ENCODE assay signal across 8 cellular contexts in genomic region chr14:31205681-31206535, GRCh38. TPM values are rescaled to one million over a fixed set of nuclear protein-coding genes. Genes with fewer than 3 reads are reported as not detected.
A peak's percentile ranks its signal among the peaks of the same experiment; 100 is the strongest.
DNase-seq lines count a peak whose midpoint lies in the region; ATAC-seq, FAIRE-seq and TF ChIP-seq lines count a peak whose summit lies in the region.

No MANE protein-coding gene starts in this region.

- DNase-seq in ACHN (peak; percentile 26), GM12864 (ENCODE audit: low read depth) (no peak), Panc1 (ENCODE audit: low read depth, low spot score) (no peak), dorsolateral prefrontal cortex (no peak), GM12892 (ENCODE audit: insufficient read length) (no peak), sciatic nerve (ENCODE audit: low spot score) (no peak)

- in situ Hi-C loops in ACHN (cut with HindIII; ENCODE audit: low pct_ligation_motif_present, low pct_unique_long_range_greater_than_20kb, low sequenced_read_pairs) (no loop called here), Panc1 (cut with HindIII; ENCODE audit: low pct_unique_long_range_greater_than_20kb, low sequenced_read_pairs) (no loop called here)

- H3K27ac ChIP-seq in Panc1 (ENCODE audit: low read length) (peak overlapping the region; percentile 80), dorsolateral prefrontal cortex (peak overlapping the region in 46 of 59 donors; percentile 92 to 100 (median 99)), muscle layer of colon (ENCODE audit: low read depth, low read length) (peak overlapping the region; percentile 98)

- TF ChIP-seq POLR2A in GM12892 (IDR thresholded peaks at IDR 0.05; ENCODE audit: low read depth, low read length), result no peak

- TF ChIP-seq CTCF in GM12864 (IDR thresholded peaks at IDR 0.05; ENCODE audit: low read depth, low read length, missing control alignments) (no peak), Panc1 (IDR thresholded peaks at IDR 0.05) (no peak), dorsolateral prefrontal cortex (IDR thresholded peaks at IDR 0.05 in 54 of 56, conservative IDR thresholded peaks at IDR 0.05 in 2 of 56; ENCODE audit: low read depth in 1 of 56, partially characterized antibody in 56 of 56) (no peak)

- BruUV-seq in Panc1 (replicated peaks; lab: Mats Ljungman, UMichigan), result TSS peak; percentile 82

- H3K4me3 ChIP-seq in GM12864 (ENCODE audit: low read depth, low read length), result peak overlapping the region; percentile 79
- H3K4me3 ChIP-seq in Panc1 (ENCODE audit: low read depth in 2 of 2, low read length in 2 of 2), result peak overlapping the region; percentile 67 to 75
- peak overlapping the region; percentile 50 to 98 (median 90) for H3K4me3 ChIP-seq in dorsolateral prefrontal cortex
- H3K4me3 ChIP-seq in muscle layer of colon (ENCODE audit: low read depth in 1 of 2, low read length in 2 of 2), result peak overlapping the region; percentile 73 to 90

- no peak for FAIRE-seq in GM12892 (lab: Jason Lieb, UNC)

- intact Hi-C loops in Panc1 (cut with micrococcal nuclease; ENCODE audit: unreplicated experiment) (loop anchor here (10.0 kb wide), 1 partner anchor 149 kb away; no protein-coding TSS in a partner anchor), dorsolateral prefrontal cortex (cut with DNase I) (loop anchor here (2.0 to 10.0 kb wide), 4 partner anchors 149 to 251 kb away; partner anchors contain the start of genes DTD2 (in 1 of the 2), HEATR5A (in 1 of the 2) and STRN3 (in 1 of the 2)), sciatic nerve (cut with DNase I) (no loop called here)

- H3K27me3 ChIP-seq in Panc1 (ENCODE audit: control insufficient read depth, insufficient read depth, low read length) (no peaks in the 10 kb centered on the region), dorsolateral prefrontal cortex (no peaks in the 10 kb centered on the region), muscle layer of colon (ENCODE audit: control insufficient read depth in 1 of 2, insufficient read depth in 2 of 2, low read length in 2 of 2) (no peaks in the 10 kb centered on the region)

- H3K9me3 ChIP-seq in Panc1 (ENCODE audit: control insufficient read depth, insufficient read depth, low read depth, low read length) (no peaks in the 10 kb centered on the region), muscle layer of colon (ENCODE audit: low read length) (no peaks in the 10 kb centered on the region)

- H3K36me3 ChIP-seq in Panc1 (ENCODE audit: control insufficient read depth, insufficient read depth, low read length) (peaks cover 4% of the 10 kb centered on the region), muscle layer of colon (ENCODE audit: insufficient read depth, low read length) (no peaks in the 10 kb centered on the region)

- H3K9ac ChIP-seq in muscle layer of colon (ENCODE audit: low read length), result peak overlapping the region; percentile 6

- CTCF ChIA-PET in Panc1 (lab: Charles Lee), result no interaction called here

- peaks cover 5% of the 10 kb centered on the region; the same call in 1 of the 2 replicates for H3K4me1 ChIP-seq in Panc1 (ENCODE audit: control insufficient read depth, insufficient read depth, low read length)
- peaks cover 16% of the 10 kb centered on the region for H3K4me1 ChIP-seq in muscle layer of colon (ENCODE audit: insufficient read depth, low read length)

- ATAC-seq in Panc1, result no peak
- ATAC-seq in GM19397 (IDR thresholded peaks at IDR 0.05; ENCODE audit: unreplicated experiment), result no peak
- no peak for ATAC-seq in sciatic nerve

- POLR2A ChIA-PET in Panc1 (lab: Charles Lee), result no interaction called here

RNA-seq across cellular contexts. Expression of gene HECTD1, which starts 1.7 kb away (rescaled TPM):
- total RNA-seq in Panc1 (2021; ENCODE audit: unreplicated experiment) (101 TPM), dorsolateral prefrontal cortex (100 to 1,000 TPM; 137 to 232 (median 183) TPM), sciatic nerve (193 TPM)
- polyA plus RNA-seq in Panc1 (2012; ENCODE audit: insufficient read length), result 47.7 TPM
- polyA plus RNA-seq in GM12892 (2012; ENCODE audit: missing spikeins), result 50.8 TPM
